29 cellular contexts compared by ENCODE assay signal in genomic region chr4:136461533-136461932, GRCh38.
"Had no signal": no experiment of that assay in that cellular context is flagged by ENCODE, and none has a peak within 500 bp of the region (broad histone marks: within the 10 kb centered on the region; RNA-seq: fewer than 3 reads in every experiment).

No MANE protein-coding gene starts in this region.

- FAIRE-seq: colon, endometrium, endothelial cell of umbilical vein, frontal cortex had no signal

- H3K4me1 ChIP-seq: colonic mucosa, esophagus muscularis mucosa, esophagus squamous epithelium, foreskin keratinocyte, gastrocnemius medialis, gastroesophageal sphincter, heart left ventricle, heart right ventricle had no signal

- H3K9me3 ChIP-seq: colonic mucosa, esophagus muscularis mucosa, esophagus squamous epithelium, gastrocnemius medialis, gastroesophageal sphincter, heart left ventricle, heart right ventricle had no signal

- H3K27me3 ChIP-seq: colonic mucosa, dorsolateral prefrontal cortex, esophagus muscularis mucosa, esophagus squamous epithelium, foreskin keratinocyte, gastrocnemius medialis, gastroesophageal sphincter, heart left ventricle, heart right ventricle had no signal

- DNase-seq: colonic mucosa; cortex of kidney; dermis blood vessel endothelial cell; dorsolateral prefrontal cortex; effector CD4-positive, alpha-beta T cell; effector CD8-positive, alpha-beta T cell; effector memory CD4-positive, alpha-beta T cell; effector memory CD8-positive, alpha-beta T cell; endodermal cell; erythroblast; esophagus squamous epithelium; foreskin fibroblast; foreskin keratinocyte; foreskin melanocyte; gastrocnemius medialis; glutamatergic neuron; head of caudate nucleus; heart left ventricle; heart right ventricle had no signal

- H3K9me3 Mint-ChIP-seq: dendritic cell treated with granulocyte-macrophage colony-stimulating factor and Interleukin-4, amounts not matched to agents 40 ng/mL and 50 ng/mL, for 4 days; endodermal cell had no signal

- H3K27me3 Mint-ChIP-seq: dendritic cell treated with granulocyte-macrophage colony-stimulating factor and Interleukin-4, amounts not matched to agents 40 ng/mL and 50 ng/mL, for 4 days; effector memory CD8-positive, alpha-beta T cell had no signal

- H3K36me3 ChIP-seq: colonic mucosa, esophagus muscularis mucosa, esophagus squamous epithelium, gastrocnemius medialis, gastroesophageal sphincter, heart left ventricle, heart right ventricle had no signal

- H3K27ac Mint-ChIP-seq: dendritic cell treated with granulocyte-macrophage colony-stimulating factor and Interleukin-4, amounts not matched to agents 40 ng/mL and 50 ng/mL, for 4 days; effector memory CD8-positive, alpha-beta T cell; endodermal cell had no signal

- H3K27ac ChIP-seq: colonic mucosa, coronary artery, dorsolateral prefrontal cortex, epithelial cell of prostate, esophagus muscularis mucosa, esophagus squamous epithelium, foreskin keratinocyte, gastrocnemius medialis, gastroesophageal sphincter, heart left ventricle, heart right ventricle had no signal

- H3K4me3 ChIP-seq: colonic mucosa, coronary artery, dorsolateral prefrontal cortex, esophagus muscularis mucosa, esophagus squamous epithelium, gastrocnemius medialis, gastroesophageal sphincter, heart left ventricle, heart right ventricle had no signal

- H3K4me3 Mint-ChIP-seq: dendritic cell treated with granulocyte-macrophage colony-stimulating factor and Interleukin-4, amounts not matched to agents 40 ng/mL and 50 ng/mL, for 4 days; effector memory CD8-positive, alpha-beta T cell; endodermal cell had no signal

- ATAC-seq: effector memory CD8-positive, alpha-beta T cell; esophagus mucosa; foreskin keratinocyte; gastrocnemius medialis; gastroesophageal sphincter; heart left ventricle; heart right ventricle had no signal

- H3K4me1 Mint-ChIP-seq: endodermal cell had no signal
